Comparison of ENCODE assay signal across 28 cellular contexts in genomic region chr2:69171070-69171811, GRCh38.
DNase-seq lines count a peak whose midpoint lies in the region; FAIRE-seq and TF ChIP-seq lines count a peak whose summit lies in the region.
"Had no signal": no experiment of that assay in that cellular context is flagged by ENCODE, and none has a peak within 500 bp of the region (broad histone marks: within the 10 kb centered on the region; RNA-seq: fewer than 3 reads in every experiment).

No MANE protein-coding gene starts in this region.

- H3K4me3 ChIP-seq in adipocyte (ENCODE audit: low read length) (no peak overlapping the region), fibroblast of villous mesenchyme (ENCODE audit: low read depth, low read length) (no peak overlapping the region), suprapubic skin (no peak overlapping the region)
- H3K4me3 ChIP-seq: MG63, psoas muscle, skin epidermis had no signal

- H3K27me3 ChIP-seq in adipocyte (replicated peaks; ENCODE audit: control insufficient read depth, insufficient read depth, low read length) (no peaks in the 10 kb centered on the region), suprapubic skin (no peaks in the 10 kb centered on the region)
- H3K27me3 ChIP-seq: brain microvascular endothelial cell, MG63, neutrophil had no signal

- WGBS in suprapubic skin: 29% methylated on average over 5 of the region's 5 CpGs

- peaks cover 6% of the 10 kb centered on the region for H3K27me3 Mint-ChIP-seq in nephron (ENCODE audit: low read depth)

- peak overlapping the region; percentile 57 to 95 (median 88) for H3K27ac Mint-ChIP-seq in nephron
- H3K27ac Mint-ChIP-seq: activated CD4-positive, alpha-beta memory T cell treated with anti-CD3 and anti-CD28 coated beads for 36 hours; B cell; stimulated activated effector memory CD8-positive, alpha-beta T cell treated with anti-CD3 and anti-CD28 coated beads, Interleukin-12 subunit alpha, Interleukin-12 subunit beta, amount 100 ng/mL, for 72 hours had no signal

- peaks cover 45% of the 10 kb centered on the region for H3K36me3 Mint-ChIP-seq in nephron (ENCODE audit: low read depth)
- H3K36me3 Mint-ChIP-seq: activated CD4-positive, alpha-beta memory T cell treated with anti-CD3 and anti-CD28 coated beads for 36 hours; stimulated activated effector memory CD8-positive, alpha-beta T cell treated with anti-CD3 and anti-CD28 coated beads, Interleukin-12 subunit alpha, Interleukin-12 subunit beta, amount 100 ng/mL, for 72 hours had no signal

- TF ChIP-seq CTCF in AG09319 (IDR thresholded peaks at IDR 0.05; ENCODE audit: low read depth, low read length): no peak
- TF ChIP-seq CTCF in fibroblast of villous mesenchyme (IDR thresholded peaks at IDR 0.05; ENCODE audit: insufficient read depth, low read depth, low read length): no peak
- TF ChIP-seq CTCF in nephron (IDR thresholded peaks at IDR 0.05; ENCODE audit: unreplicated experiment in 3 of 3): no peak
- no peak for TF ChIP-seq CTCF in suprapubic skin (IDR thresholded peaks at IDR 0.05)

- H3K4me1 Mint-ChIP-seq in nephron: peaks cover 80% of the 10 kb centered on the region
- H3K4me1 Mint-ChIP-seq: B cell; stimulated activated effector memory CD8-positive, alpha-beta T cell treated with anti-CD3 and anti-CD28 coated beads, Interleukin-12 subunit alpha, Interleukin-12 subunit beta, amount 100 ng/mL, for 72 hours had no signal

- no peak overlapping the region for H3K9ac ChIP-seq in adipocyte (ENCODE audit: low read length)

- H3K36me3 ChIP-seq in adipocyte (ENCODE audit: control insufficient read depth, insufficient read depth, low read length, severe bottlenecking): peaks cover 8% of the 10 kb centered on the region
- H3K36me3 ChIP-seq in suprapubic skin: no peaks in the 10 kb centered on the region
- H3K36me3 ChIP-seq: brain microvascular endothelial cell, neutrophil had no signal

- H3K9me3 ChIP-seq in adipocyte (ENCODE audit: control insufficient read depth, low read length) (no peaks in the 10 kb centered on the region), suprapubic skin (no peaks in the 10 kb centered on the region)
- H3K9me3 ChIP-seq: MG63, neutrophil, psoas muscle had no signal

- no peak overlapping the region for H3K4me3 Mint-ChIP-seq in nephron
- H3K4me3 Mint-ChIP-seq: activated CD4-positive, alpha-beta memory T cell treated with anti-CD3 and anti-CD28 coated beads for 36 hours; B cell; stimulated activated effector memory CD8-positive, alpha-beta T cell treated with anti-CD3 and anti-CD28 coated beads, Interleukin-12 subunit alpha, Interleukin-12 subunit beta, amount 100 ng/mL, for 72 hours had no signal

- no peak for TF ChIP-seq EP300 in suprapubic skin (IDR thresholded peaks at IDR 0.05)

- FAIRE-seq in GM12891 (lab: Jason Lieb, UNC): no peak
- FAIRE-seq: GM19239 had no signal

- TF ChIP-seq POLR2A in GM12891 (IDR thresholded peaks at IDR 0.05; ENCODE audit: low read depth, low read length): no peak
- TF ChIP-seq POLR2A in suprapubic skin (IDR thresholded peaks at IDR 0.05): no peak

- H3K4me1 ChIP-seq in adipocyte (ENCODE audit: control insufficient read depth, insufficient read depth, low read length) (peaks cover 5% of the 10 kb centered on the region), suprapubic skin (peaks cover 45% of the 10 kb centered on the region)

- H3K27ac ChIP-seq in suprapubic skin: no peak overlapping the region
- H3K27ac ChIP-seq: brain microvascular endothelial cell, HL-60, neutrophil, psoas muscle, RWPE1 had no signal

- DNase-seq in AG09319 (ENCODE audit: extremely low read depth, low read depth): peak; percentile 16
- DNase-seq in adipocyte (ENCODE audit: low read depth): peak; percentile 72
- peak; percentile 76 for DNase-seq in fibroblast of villous mesenchyme (ENCODE audit: low read depth)
- DNase-seq in GM12891 (ENCODE audit: insufficient read length, low spot score): no peak
- DNase-seq in suprapubic skin (ENCODE audit: low spot score in 2 of 2): no peak
- no peak for DNase-seq in HT-29 (ENCODE audit: low spot score)
- DNase-seq in NK-92 (lab: John Stamatoyannopoulos, UW; ENCODE audit: unreplicated experiment): no peak
- DNase-seq: 8988T; activated CD4-positive, alpha-beta memory T cell treated with anti-CD3 and anti-CD28 coated beads for 36 hours; activated CD4-positive, CD25-positive, alpha-beta regulatory T cell; activated effector memory CD4-positive, alpha-beta T cell treated with anti-CD3 and anti-CD28 coated beads, Interleukin-2, amount 50 U/mL, for 16 hours; brain microvascular endothelial cell; DND-41; MG63; NCI-H1417 treated with DMSO at 0.1 percent for 48 hours; NCI-H510A; NK-92 treated with Interleukin-12 subunit alpha and Interleukin-12 subunit beta, amount 100 ng/mL, for 24 hours; psoas muscle; stimulated activated CD4-positive, alpha-beta T cell treated with anti-CD3 and anti-CD28 coated beads, Interleukin-2, amount 100 ng/mL, for 24 hours; T1000 had no signal

- H3K9me3 Mint-ChIP-seq in nephron: no peaks in the 10 kb centered on the region
- H3K9me3 Mint-ChIP-seq: activated CD4-positive, alpha-beta memory T cell treated with anti-CD3 and anti-CD28 coated beads for 36 hours; stimulated activated effector memory CD8-positive, alpha-beta T cell treated with anti-CD3 and anti-CD28 coated beads, Interleukin-12 subunit alpha, Interleukin-12 subunit beta, amount 100 ng/mL, for 72 hours had no signal

TF ChIP-seq in GM12891, 5 proteins besides CTCF, POLR2A, EP300 and RAD21:
- TF ChIP-seq POLR2AphosphoS5 (IDR thresholded peaks at IDR 0.05; ENCODE audit: low read depth, low read length): no peak
- no peak for TF ChIP-seq SPI1 (IDR thresholded peaks at IDR 0.05; ENCODE audit: low read depth, low read length)
- no peak for TF ChIP-seq POU2F2 (IDR thresholded peaks at IDR 0.05; ENCODE audit: low read depth, low read length)

Comparison
In these comparisons a context has a peak if more than half of its experiments do, and no peak if none do; other contexts are left out.
1. DNase-seq: peak in AG09319 (single experiment), adipocyte (single experiment) and fibroblast of villous mesenchyme (single experiment); none in GM12891 (single experiment), suprapubic skin (0 of 2), HT-29 (single experiment) and NK-92 (single experiment).